ENCODE assay signal across 8 cellular contexts in genomic region chr4:128782076-128782715, GRCh38. TPM values are rescaled to one million over a fixed set of nuclear protein-coding genes. Genes with fewer than 3 reads are reported as not detected.
DNase-seq lines count a peak whose midpoint lies in the region; ATAC-seq, FAIRE-seq and TF ChIP-seq lines count a peak whose summit lies in the region.

No MANE protein-coding gene starts in this region.

- H3K27ac ChIP-seq in HEK293 (ENCODE audit: extremely low read depth, low read depth, low read length), result no peak overlapping the region

- ATAC-seq in HG03442 (IDR thresholded peaks at IDR 0.05; ENCODE audit: unreplicated experiment), result no peak

- CTCF ChIA-PET in HEK293 (lab: Yijun Ruan, JAX), result interaction anchor here (0.6 to 1.1 kb wide), 2 partner anchors 10 to 736 kb away, joined by 4 read pairs; no protein-coding TSS in a partner anchor

- H3K27ac Mint-ChIP-seq in activated CD4-positive, alpha-beta T cell treated with anti-CD3 and anti-CD28 coated beads, Interleukin-2, amount 10 ng/mL, durations not matched to agents 24 days and 14 days, result no peak overlapping the region

- no peak for FAIRE-seq in frontal cortex (lab: Jason Lieb, UNC)

- no peak overlapping the region for H3K4me3 ChIP-seq in HEK293 (ENCODE audit: low read depth, low read length)

- POLR2A ChIA-PET in HEK293 (lab: Yijun Ruan, JAX), result no interaction called here

- intact Hi-C loops in activated CD4-positive, alpha-beta T cell treated with anti-CD3 and anti-CD28 coated beads, Interleukin-2, amount 10 ng/mL, durations not matched to agents 24 days and 14 days (cut with micrococcal nuclease), result no loop called here

- DNase-seq in DMS114 treated with DMSO at 0.1 percent for 48 hours (lab: John Stamatoyannopoulos, UW; ENCODE audit: unreplicated experiment) (peak; percentile 2), frontal cortex (ENCODE audit: low spot score in 2 of 2) (peak; percentile 41 to 46), KG1 (lab: John Stamatoyannopoulos, UW) (no peak), GM19240 (ENCODE audit: insufficient read length, low spot score) (no peak)
- peak; percentile 79 for DNase-seq in activated CD4-positive, alpha-beta T cell treated with anti-CD3 and anti-CD28 coated beads, Interleukin-2, amount 10 ng/mL, durations not matched to agents 24 days and 14 days
- peak; percentile 45 to 47 for DNase-seq in stimulated activated CD4-positive, alpha-beta T cell treated with anti-CD3 and anti-CD28 coated beads, Interleukin-1b, Interleukin-23, amount 100 ng/mL, for 4 hours (ENCODE audit: low read depth in 2 of 2)

- H3K9me3 Mint-ChIP-seq in activated CD4-positive, alpha-beta T cell treated with anti-CD3 and anti-CD28 coated beads, Interleukin-2, amount 10 ng/mL, durations not matched to agents 24 days and 14 days, result no peaks in the 10 kb centered on the region

- H3K4me3 Mint-ChIP-seq in activated CD4-positive, alpha-beta T cell treated with anti-CD3 and anti-CD28 coated beads, Interleukin-2, amount 10 ng/mL, durations not matched to agents 24 days and 14 days, result no peak overlapping the region

- peak; percentile 40; the same call in 1 of the 2 replicates for TF ChIP-seq CTCF in HEK293 (tag by site-specific recombination; IDR thresholded peaks at IDR 0.05)

- H3K9me3 ChIP-seq in HEK293 (ENCODE audit: control insufficient read depth, insufficient read depth, low read depth, low read length), result no peaks in the 10 kb centered on the region

- no peaks in the 10 kb centered on the region for H3K36me3 ChIP-seq in HEK293 (ENCODE audit: control insufficient read depth in 2 of 2, insufficient read depth in 1 of 2, low read length in 2 of 2)

- H3K4me1 Mint-ChIP-seq in activated CD4-positive, alpha-beta T cell treated with anti-CD3 and anti-CD28 coated beads, Interleukin-2, amount 10 ng/mL, durations not matched to agents 24 days and 14 days, result no peaks in the 10 kb centered on the region

- H3K27me3 Mint-ChIP-seq in activated CD4-positive, alpha-beta T cell treated with anti-CD3 and anti-CD28 coated beads, Interleukin-2, amount 10 ng/mL, durations not matched to agents 24 days and 14 days, result no peaks in the 10 kb centered on the region

- no peaks in the 10 kb centered on the region for H3K4me1 ChIP-seq in HEK293 (ENCODE audit: control insufficient read depth, insufficient read depth, low read length)

- H3K36me3 Mint-ChIP-seq in activated CD4-positive, alpha-beta T cell treated with anti-CD3 and anti-CD28 coated beads, Interleukin-2, amount 10 ng/mL, durations not matched to agents 24 days and 14 days (ENCODE audit: low read depth), result no peaks in the 10 kb centered on the region

TF ChIP-seq in HEK293, 187 proteins besides CTCF, POLR2A, EP300 and RAD21:
- no peak for TF ChIP-seq OVOL3 (tag by site-specific recombination; IDR thresholded peaks at IDR 0.05)
- TF ChIP-seq ZNF600 (tag by site-specific recombination; IDR thresholded peaks at IDR 0.05), result no peak
- TF ChIP-seq ZNF654 (tag by site-specific recombination; IDR thresholded peaks at IDR 0.05; ENCODE audit: low read depth), result peak; percentile 26
- TF ChIP-seq ZNF560 (tag by site-specific recombination; IDR thresholded peaks at IDR 0.05; ENCODE audit: borderline replicate concordance), result no peak

RNA-seq across cellular contexts. Expression of gene JADE1, which starts 27.3 kb away (rescaled TPM):
- 42.6 and 47.0 TPM in 2 replicates for total RNA-seq in activated CD4-positive, alpha-beta T cell treated with anti-CD3 and anti-CD28 coated beads, Interleukin-2, amount 10 ng/mL, durations not matched to agents 24 days and 14 days
- 28.5 TPM for total RNA-seq in frontal cortex

Comparison
In these comparisons a context has a peak if more than half of its experiments do, and no peak if none do; other contexts are left out.
1. DNase-seq: peak in DMS114 treated with DMSO at 0.1 percent for 48 hours (single experiment), activated CD4-positive, alpha-beta T cell treated with anti-CD3 and anti-CD28 coated beads, Interleukin-2, amount 10 ng/mL, durations not matched to agents 24 days and 14 days (single experiment), frontal cortex (2 of 2) and stimulated activated CD4-positive, alpha-beta T cell treated with anti-CD3 and anti-CD28 coated beads, Interleukin-1b, Interleukin-23, amount 100 ng/mL, for 4 hours (2 of 2); none in KG1 (single experiment) and GM19240 (single experiment).